29 cellular contexts compared by ENCODE assay signal in genomic region chr12:74752196-74752595, GRCh38.
"Had no signal": no experiment of that assay in that cellular context is flagged by ENCODE, and none has a peak within 500 bp of the region (broad histone marks: within the 10 kb centered on the region; RNA-seq: fewer than 3 reads in every experiment).

No MANE protein-coding gene starts in this region.

- H3K4me1 Mint-ChIP-seq: stimulated activated effector memory CD8-positive, alpha-beta T cell treated with anti-CD3 and anti-CD28 coated beads, Interleukin-12 subunit alpha, Interleukin-12 subunit beta, amount 100 ng/mL, for 72 hours; stimulated activated memory B cell treated with anti-CD40 and anti-IgM and Interleukin-4, amounts not matched to agents 10 μg/mL and 1 μg/mL and 100 μg/mL, for 72 hours; stimulated activated naive B cell treated with anti-CD40 and anti-IgM and Interleukin-4, amounts not matched to agents 10 μg/mL and 1 μg/mL and 100 μg/mL, for 72 hours; stimulated activated naive CD8-positive, alpha-beta T cell treated with anti-CD3 and anti-CD28 coated beads, Interleukin-15, amount 100 ng/mL, for 72 hours had no signal

- DNase-seq: stimulated activated CD4-positive, alpha-beta T cell treated with anti-CD3 and anti-CD28 coated beads, Interleukin-2, amount 100 ng/mL, for 48 hours; stimulated activated CD4-positive, alpha-beta T cell treated with anti-CD3 and anti-CD28 coated beads, Interleukin-4, amount 100 ng/mL, for 1 hour; stimulated activated CD4-positive, alpha-beta T cell treated with anti-CD3 and anti-CD28 coated beads, Interleukin-4, amount 100 ng/mL, for 24 hours; stimulated activated CD4-positive, alpha-beta T cell treated with anti-CD3 and anti-CD28 coated beads, Interleukin-4, amount 100 ng/mL, for 4 hours; stimulated activated CD8-positive, alpha-beta memory T cell treated with anti-CD3 and anti-CD28 coated beads, Interleukin-4, amount 100 ng/mL, for 48 hours; stimulated activated naive B cell treated with anti-CD40 and anti-IgM and Interleukin-4, amounts not matched to agents 10 μg/mL and 1 μg/mL and 100 μg/mL, for 72 hours; stimulated activated naive CD4-positive, alpha-beta T cell; stimulated activated naive CD4-positive, alpha-beta T cell treated with Interleukin-2 at 50 U/mL for 16 hours; stimulated activated naive CD8-positive, alpha-beta T cell treated with anti-CD3 and anti-CD28 coated beads, Interleukin-15, amount 100 ng/mL, for 72 hours; stimulated activated naive CD8-positive, alpha-beta T cell treated with anti-CD3 and anti-CD28 coated beads, Interleukin-15, Interleukin-2, amounts not matched to agents 100 U/mL and 50 U/mL, for 24 hours; stomach; substantia nigra; testis; thyroid gland; tibial artery; transverse colon; trophoblast cell; upper lobe of left lung; upper lobe of right lung; uterus had no signal

- H3K27me3 ChIP-seq: stomach, suprapubic skin, testis, thyroid gland, tibial artery, tibial nerve, transverse colon, upper lobe of left lung, upper lobe of right lung, uterus, vagina had no signal

- H3K27ac ChIP-seq: stomach, suprapubic skin, testis, thoracic aorta, thyroid gland, tibial artery, tibial nerve, transverse colon, upper lobe of left lung, upper lobe of right lung, uterus, vagina had no signal

- H3K4me1 ChIP-seq: stomach, suprapubic skin, testis, thyroid gland, tibial artery, tibial nerve, transverse colon, upper lobe of left lung, upper lobe of right lung, uterus, vagina had no signal

- H3K27me3 Mint-ChIP-seq: stimulated activated memory B cell treated with anti-CD40 and anti-IgM and Interleukin-4, amounts not matched to agents 10 μg/mL and 1 μg/mL and 100 μg/mL, for 72 hours; stimulated activated naive B cell treated with anti-CD40 and anti-IgM and Interleukin-4, amounts not matched to agents 10 μg/mL and 1 μg/mL and 100 μg/mL, for 72 hours; stimulated activated naive CD8-positive, alpha-beta T cell treated with anti-CD3 and anti-CD28 coated beads, Interleukin-15, amount 100 ng/mL, for 72 hours; stimulated activated naive CD8-positive, alpha-beta T cell treated with anti-CD3 and anti-CD28 coated beads, Interleukin-15, Interleukin-2, amounts not matched to agents 100 ng/mL and 50 ng/mL, for 24 hours; type B pancreatic cell had no signal

- H3K4me3 ChIP-seq: stomach, suprapubic skin, testis, thoracic aorta, thyroid gland, tibial artery, tibial nerve, transverse colon, upper lobe of left lung, upper lobe of right lung, uterus, vagina had no signal

- H3K4me3 Mint-ChIP-seq: stimulated activated effector memory CD8-positive, alpha-beta T cell treated with anti-CD3 and anti-CD28 coated beads, Interleukin-12 subunit alpha, Interleukin-12 subunit beta, amount 100 ng/mL, for 72 hours; stimulated activated memory B cell treated with anti-CD40 and anti-IgM and Interleukin-4, amounts not matched to agents 10 μg/mL and 1 μg/mL and 100 μg/mL, for 72 hours; stimulated activated naive B cell treated with anti-CD40 and anti-IgM and Interleukin-4, amounts not matched to agents 10 μg/mL and 1 μg/mL and 100 μg/mL, for 72 hours; stimulated activated naive CD8-positive, alpha-beta T cell treated with anti-CD3 and anti-CD28 coated beads, Interleukin-15, amount 100 ng/mL, for 72 hours; stimulated activated naive CD8-positive, alpha-beta T cell treated with anti-CD3 and anti-CD28 coated beads, Interleukin-15, Interleukin-2, amounts not matched to agents 100 ng/mL and 50 ng/mL, for 24 hours; type B pancreatic cell had no signal

- H3K36me3 Mint-ChIP-seq: stimulated activated effector memory CD8-positive, alpha-beta T cell treated with anti-CD3 and anti-CD28 coated beads, Interleukin-12 subunit alpha, Interleukin-12 subunit beta, amount 100 ng/mL, for 72 hours; stimulated activated memory B cell treated with anti-CD40 and anti-IgM and Interleukin-4, amounts not matched to agents 10 μg/mL and 1 μg/mL and 100 μg/mL, for 72 hours; stimulated activated naive B cell treated with anti-CD40 and anti-IgM and Interleukin-4, amounts not matched to agents 10 μg/mL and 1 μg/mL and 100 μg/mL, for 72 hours; type B pancreatic cell had no signal

- H3K9me3 Mint-ChIP-seq: stimulated activated effector memory CD8-positive, alpha-beta T cell treated with anti-CD3 and anti-CD28 coated beads, Interleukin-12 subunit alpha, Interleukin-12 subunit beta, amount 100 ng/mL, for 72 hours had no signal

- ATAC-seq: stimulated activated effector memory CD8-positive, alpha-beta T cell treated with anti-CD3 and anti-CD28 coated beads, Interleukin-12 subunit alpha, Interleukin-12 subunit beta, amount 100 ng/mL, for 72 hours; stimulated activated memory B cell treated with anti-CD40 and anti-IgM and Interleukin-4, amounts not matched to agents 10 μg/mL and 1 μg/mL and 100 μg/mL, for 72 hours; stimulated activated naive B cell treated with anti-CD40 and anti-IgM and Interleukin-4, amounts not matched to agents 10 μg/mL and 1 μg/mL and 100 μg/mL, for 72 hours; stimulated activated naive CD8-positive, alpha-beta T cell treated with anti-CD3 and anti-CD28 coated beads, Interleukin-15, amount 100 ng/mL, for 72 hours; stimulated activated naive CD8-positive, alpha-beta T cell treated with anti-CD3 and anti-CD28 coated beads, Interleukin-15, Interleukin-2, amounts not matched to agents 100 U/mL and 50 U/mL, for 24 hours; upper lobe of right lung had no signal

- H3K36me3 ChIP-seq: stomach, suprapubic skin, thoracic aorta, thyroid gland, tibial artery, tibial nerve, transverse colon, upper lobe of left lung, upper lobe of right lung, uterus, vagina had no signal

- FAIRE-seq: urothelium cell line had no signal

- H3K27ac Mint-ChIP-seq: stimulated activated effector memory CD8-positive, alpha-beta T cell treated with anti-CD3 and anti-CD28 coated beads, Interleukin-12 subunit alpha, Interleukin-12 subunit beta, amount 100 ng/mL, for 72 hours; stimulated activated memory B cell treated with anti-CD40 and anti-IgM and Interleukin-4, amounts not matched to agents 10 μg/mL and 1 μg/mL and 100 μg/mL, for 72 hours; stimulated activated naive B cell treated with anti-CD40 and anti-IgM and Interleukin-4, amounts not matched to agents 10 μg/mL and 1 μg/mL and 100 μg/mL, for 72 hours; stimulated activated naive CD8-positive, alpha-beta T cell treated with anti-CD3 and anti-CD28 coated beads, Interleukin-15, amount 100 ng/mL, for 72 hours; stimulated activated naive CD8-positive, alpha-beta T cell treated with anti-CD3 and anti-CD28 coated beads, Interleukin-15, Interleukin-2, amounts not matched to agents 100 ng/mL and 50 ng/mL, for 24 hours; type B pancreatic cell had no signal

- H3K9me3 ChIP-seq: stomach, suprapubic skin, testis, thoracic aorta, thyroid gland, tibial artery, transverse colon, upper lobe of left lung, upper lobe of right lung, uterus, vagina had no signal
